12 cellular contexts compared by ENCODE assay signal in the genomic region with DNA sequence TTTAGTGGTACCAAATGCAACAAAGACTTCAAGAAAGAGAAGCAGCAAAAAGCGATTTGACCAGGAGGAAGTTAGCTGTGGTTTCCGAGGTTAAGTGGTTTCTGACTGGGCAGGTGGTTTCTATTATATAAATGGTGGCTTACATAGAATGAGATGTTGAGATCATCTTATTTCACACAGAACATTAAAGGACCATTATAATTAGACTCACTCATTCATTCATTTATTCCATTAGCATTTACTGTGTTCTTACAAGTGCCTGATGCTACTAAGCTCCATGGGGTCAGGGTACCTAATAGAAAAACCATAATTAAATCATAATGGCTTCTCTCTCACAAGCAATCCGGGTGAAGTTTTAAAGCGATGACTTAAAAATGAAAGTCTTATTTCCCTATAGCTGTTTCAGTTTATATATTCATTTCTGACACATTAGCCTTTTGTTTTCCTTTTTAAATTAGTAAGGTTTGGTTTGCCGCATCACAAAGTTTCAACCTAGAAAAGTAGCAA. TPM values are rescaled to one million over a fixed set of nuclear protein-coding genes. Genes with fewer than 3 reads are reported as not detected.
A peak's percentile ranks its signal among the peaks of the same experiment; 100 is the strongest.
DNase-seq lines count a peak whose midpoint lies in the region; ATAC-seq and FAIRE-seq lines count a peak whose summit lies in the region.
"Had no signal": no experiment of that assay in that cellular context is flagged by ENCODE, and none has a peak within 500 bp of the region (broad histone marks: within the 10 kb centered on the region; RNA-seq: fewer than 3 reads in every experiment).

No MANE protein-coding gene starts in this region.

- H3K4me1 ChIP-seq in mesendoderm (ENCODE audit: control insufficient read depth, low read depth, low read length) = no peaks in the 10 kb centered on the region
- H3K4me1 ChIP-seq: left ventricle myocardium inferior had no signal

- H2BK5ac ChIP-seq in mesendoderm (ENCODE audit: low read length) = no peak overlapping the region

- no peak overlapping the region for H3K23ac ChIP-seq in mesendoderm (ENCODE audit: low read length)

- H4K8ac ChIP-seq in mesendoderm (ENCODE audit: low read depth, low read length) = no peak overlapping the region

- H4K5ac ChIP-seq in mesendoderm (ENCODE audit: low read length) = no peak overlapping the region

- no peak overlapping the region for H2BK15ac ChIP-seq in mesendoderm (replicated peaks; ENCODE audit: low read depth)

- no CpG with 5 or more reads among the region's 5 CpGs for WGBS in mesendoderm (ENCODE audit: extremely low coverage, insufficient coverage, low lambda C conversion rate)

- no peak overlapping the region for H2BK120ac ChIP-seq in mesendoderm (ENCODE audit: low read depth, low read length)

- no peak overlapping the region for H3K4ac ChIP-seq in mesendoderm (ENCODE audit: low read depth, low read length)

- H3K79me2 ChIP-seq in mesendoderm (ENCODE audit: control insufficient read depth, insufficient read depth, low read length) = no peaks in the 10 kb centered on the region

- no peak overlapping the region for H3K4me2 ChIP-seq in mesendoderm (ENCODE audit: low read length)

- FAIRE-seq in HTR-8/SVneo (lab: Jason Lieb, UNC) = no peak
- FAIRE-seq: A204.1 had no signal

- no peak overlapping the region for H3K27ac ChIP-seq in mesendoderm (ENCODE audit: low read depth, low read length)
- H3K27ac ChIP-seq: cardiac muscle cell, left ventricle myocardium inferior had no signal

- no peak overlapping the region for H3K4me3 ChIP-seq in Jurkat, Clone E6-1 (ENCODE audit: low read length)
- no peak overlapping the region for H3K4me3 ChIP-seq in mesendoderm (ENCODE audit: low read length)
- H3K4me3 ChIP-seq: cardiac muscle cell, left ventricle myocardium inferior had no signal

- H2AK5ac ChIP-seq in mesendoderm (ENCODE audit: low read length) = no peak overlapping the region

- no peak overlapping the region for H3K18ac ChIP-seq in mesendoderm (ENCODE audit: low read length)

- ATAC-seq in HG02571 (IDR thresholded peaks at IDR 0.05; ENCODE audit: unreplicated experiment) = peak; percentile 92

- no peaks in the 10 kb centered on the region for H3K36me3 ChIP-seq in mesendoderm (ENCODE audit: control insufficient read depth, insufficient read depth, low read length)
- H3K36me3 ChIP-seq: cardiac muscle cell had no signal

- H3K9ac ChIP-seq in mesendoderm (ENCODE audit: low read length) = no peak overlapping the region

- peak; percentile 1 for DNase-seq in NCI-H748 (lab: John Stamatoyannopoulos, UW; ENCODE audit: unreplicated experiment)
- DNase-seq in NCI-H748 treated with DMSO at 0.1 percent for 48 hours (lab: John Stamatoyannopoulos, UW) = no peak
- DNase-seq in Jurkat, Clone E6-1 (ENCODE audit: low read depth, low spot score) = peak; percentile 9
- peak; percentile 21 for DNase-seq in medulla oblongata (ENCODE audit: extremely low spot score)
- no peak for DNase-seq in HTR-8/SVneo (ENCODE audit: insufficient read length, low spot score)
- DNase-seq in mesendoderm = no peak
- DNase-seq in NCI-H524 treated with DMSO at 0.1 percent for 48 hours (lab: John Stamatoyannopoulos, UW) = no peak
- DNase-seq: HFFc6, left ventricle myocardium inferior had no signal

- H3K27me3 ChIP-seq in mesendoderm (ENCODE audit: insufficient read depth, low read length, poor library complexity) = no peaks in the 10 kb centered on the region
- H3K27me3 ChIP-seq: cardiac muscle cell had no signal

- no peaks in the 10 kb centered on the region for H3K79me1 ChIP-seq in mesendoderm (ENCODE audit: low read length)

- no peak overlapping the region for H3K56ac ChIP-seq in mesendoderm (ENCODE audit: low read length)

RNA-seq across cellular contexts. Expression of gene TSPAN6, which starts 10.6 kb away (rescaled TPM):
- not detected for polyA plus RNA-seq in Jurkat, Clone E6-1 (2012; ENCODE audit: insufficient read depth, insufficient read length)
- polyA plus RNA-seq in mesendoderm (2013, experiment 1 of 2) = 54.6 TPM
- 53.8 TPM for polyA plus RNA-seq in mesendoderm (2013, experiment 2 of 2)

RNA-seq across cellular contexts. Expression of gene SRPX2, which starts 18.0 kb away (rescaled TPM):
- polyA plus RNA-seq in Jurkat, Clone E6-1 (2012; ENCODE audit: insufficient read depth, insufficient read length) = not detected
- polyA plus RNA-seq in mesendoderm (2013, experiment 1 of 2) = 0.10 TPM
- polyA plus RNA-seq in mesendoderm (2013, experiment 2 of 2) = 0.03 TPM

RNA-seq across cellular contexts. Expression of gene TNMD, which starts 41.3 kb away (rescaled TPM):
- polyA plus RNA-seq in Jurkat, Clone E6-1 (2012; ENCODE audit: insufficient read depth, insufficient read length) = not detected
- polyA plus RNA-seq in mesendoderm (2013, experiment 1 of 2) = 13.8 TPM
- 13.8 TPM for polyA plus RNA-seq in mesendoderm (2013, experiment 2 of 2)

Comparison
In these comparisons a context has a peak if more than half of its experiments do, and no peak if none do; other contexts are left out.
1. DNase-seq: peak in NCI-H748 (single experiment), Jurkat, Clone E6-1 (single experiment) and medulla oblongata (single experiment); none in NCI-H748 treated with DMSO at 0.1 percent for 48 hours (single experiment), HTR-8/SVneo (single experiment), mesendoderm (single experiment) and NCI-H524 treated with DMSO at 0.1 percent for 48 hours (single experiment).